In the genomic region with DNA sequence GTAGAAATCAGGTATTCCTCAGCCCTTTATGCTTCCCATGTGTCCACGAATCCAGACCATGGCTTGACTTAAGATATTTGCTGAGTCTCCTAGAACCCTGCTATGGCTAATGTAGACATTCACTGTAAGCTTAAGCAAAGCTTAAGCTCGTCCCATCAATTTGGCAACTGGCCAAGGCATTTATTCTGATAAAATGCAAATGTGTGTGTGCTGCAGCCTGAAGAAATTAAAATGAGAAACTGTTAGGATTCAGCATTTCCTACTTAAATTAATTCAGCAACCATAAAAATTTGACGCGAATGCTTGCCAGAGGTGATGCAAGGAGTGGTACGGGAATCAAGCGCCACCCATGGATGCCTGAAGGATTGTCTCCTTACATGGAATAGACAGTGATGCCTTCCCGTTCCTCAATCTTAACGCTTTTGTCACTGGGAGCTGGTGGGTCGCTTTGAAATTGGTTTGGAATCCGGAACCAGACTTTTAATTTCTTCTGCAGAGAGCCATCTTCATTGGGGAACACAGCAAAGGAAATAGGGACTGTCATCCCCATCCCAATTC, we compare ENCODE assay signal across 24 cellular contexts. TPM values are rescaled to one million over a fixed set of nuclear protein-coding genes. Genes with fewer than 3 reads are reported as not detected.
"Had no signal": no experiment of that assay in that cellular context is flagged by ENCODE, and none has a peak within 500 bp of the region (broad histone marks: within the 10 kb centered on the region; RNA-seq: fewer than 3 reads in every experiment).

No MANE protein-coding gene starts in this region.

- H3K9me3 Mint-ChIP-seq: activated CD8-positive, alpha-beta T cell treated with anti-CD3 and anti-CD28 coated beads for 36 hours; activated naive CD4-positive, alpha-beta T cell treated with anti-CD3 and anti-CD28 coated beads, Interleukin-2, amount 50 U/mL, for 24 hours; activated naive CD8-positive, alpha-beta T cell treated with anti-CD3 and anti-CD28 coated beads, Interleukin-2, amount 50 U/mL, for 24 hours; activated T-helper 2 cell treated with anti-CD3 and anti-CD28 coated beads, Interferon-gamma antibody, Interleukin-2, Interleukin-4, amounts not matched to agents 10 μg/mL and 5 μg/mL and 100 μg/mL, durations not matched to agents 14 hours and 24 hours and 36 hours; natural killer cell treated with Interleukin-12 subunit alpha and Interleukin-12 subunit beta and Interleukin-15 and Interleukin-18, amount 100 ng/mL, for 72 hours; WTC11 had no signal

- H3K27me3 ChIP-seq: spleen, tibial nerve had no signal

- ATAC-seq: activated naive CD8-positive, alpha-beta T cell treated with anti-CD3 and anti-CD28 coated beads, Interleukin-2, amount 50 U/mL, for 24 hours; right cardiac atrium had no signal

- H3K4me1 Mint-ChIP-seq: activated naive CD8-positive, alpha-beta T cell treated with anti-CD3 and anti-CD28 coated beads, Interleukin-2, amount 50 U/mL, for 24 hours had no signal

- FAIRE-seq: endothelial cell of umbilical vein had no signal

- H3K4me3 Mint-ChIP-seq: activated CD8-positive, alpha-beta T cell treated with anti-CD3 and anti-CD28 coated beads for 36 hours; activated naive CD4-positive, alpha-beta T cell treated with anti-CD3 and anti-CD28 coated beads, Interleukin-2, amount 50 U/mL, for 24 hours; activated naive CD8-positive, alpha-beta T cell treated with anti-CD3 and anti-CD28 coated beads, Interleukin-2, amount 50 U/mL, for 24 hours; natural killer cell treated with Interleukin-12 subunit alpha and Interleukin-12 subunit beta and Interleukin-15 and Interleukin-18, amount 100 ng/mL, for 72 hours; WTC11 had no signal

- H3K9me3 ChIP-seq: mucosa of descending colon, spleen, tibial nerve had no signal

- H3K4me3 ChIP-seq: mucosa of descending colon, spleen, tibial nerve had no signal

- H3K27ac ChIP-seq: tibial nerve had no signal

- DNase-seq: activated CD4-positive, alpha-beta T cell treated with anti-CD3 and anti-CD28 coated beads for 1 hour; activated CD4-positive, alpha-beta T cell treated with anti-CD3 and anti-CD28 coated beads, Interleukin-2, amount 50 U/mL, for 1 hour; activated naive CD8-positive, alpha-beta T cell treated with anti-CD3 and anti-CD28 coated beads, Interleukin-2, amount 50 U/mL, for 24 hours; amygdala; hippocampal formation; left cardiac atrium; left ventricle myocardium superior; posterior cingulate gyrus; right cardiac atrium; spleen had no signal

- H3K27ac Mint-ChIP-seq: activated CD8-positive, alpha-beta T cell treated with anti-CD3 and anti-CD28 coated beads for 36 hours; activated naive CD8-positive, alpha-beta T cell treated with anti-CD3 and anti-CD28 coated beads, Interleukin-2, amount 50 U/mL, for 24 hours; activated T-helper 2 cell treated with anti-CD3 and anti-CD28 coated beads, Interferon-gamma antibody, Interleukin-2, Interleukin-4, amounts not matched to agents 10 μg/mL and 5 μg/mL and 100 μg/mL, durations not matched to agents 14 hours and 24 hours and 36 hours; natural killer cell treated with Interleukin-12 subunit alpha and Interleukin-12 subunit beta and Interleukin-15 and Interleukin-18, amount 100 ng/mL, for 72 hours had no signal

- H3K27me3 Mint-ChIP-seq: activated CD8-positive, alpha-beta T cell treated with anti-CD3 and anti-CD28 coated beads for 36 hours; activated naive CD4-positive, alpha-beta T cell treated with anti-CD3 and anti-CD28 coated beads, Interleukin-2, amount 50 U/mL, for 24 hours; activated naive CD8-positive, alpha-beta T cell treated with anti-CD3 and anti-CD28 coated beads, Interleukin-2, amount 50 U/mL, for 24 hours; natural killer cell treated with Interleukin-12 subunit alpha and Interleukin-12 subunit beta and Interleukin-15 and Interleukin-18, amount 100 ng/mL, for 72 hours had no signal

RNA-seq across cellular contexts. Expression of gene GPRC5D, which starts 34.9 kb away (rescaled TPM):
- total RNA-seq: activated CD8-positive, alpha-beta T cell treated with anti-CD3 and anti-CD28 coated beads for 36 hours; activated T-helper 2 cell treated with anti-CD3 and anti-CD28 coated beads, Interferon-gamma antibody, Interleukin-2, Interleukin-4, amounts not matched to agents 10 μg/mL and 5 μg/mL and 100 μg/mL, durations not matched to agents 14 hours and 24 hours and 36 hours; endothelial cell of umbilical vein; esophagus mucosa; left cardiac atrium; left ventricle myocardium superior; lung microvascular endothelial cell; mesenteric fat pad; mucosa of descending colon; myocyte; natural killer cell treated with Interleukin-12 subunit alpha and Interleukin-12 subunit beta and Interleukin-15 and Interleukin-18, amount 100 ng/mL, for 72 hours; osteoblast; right cardiac atrium; temporal lobe; tibial nerve had no signal
- polyA plus RNA-seq: endothelial cell of umbilical vein, right cardiac atrium had no signal
